Comparison of ENCODE assay signal across 33 cellular contexts in the genomic region with DNA sequence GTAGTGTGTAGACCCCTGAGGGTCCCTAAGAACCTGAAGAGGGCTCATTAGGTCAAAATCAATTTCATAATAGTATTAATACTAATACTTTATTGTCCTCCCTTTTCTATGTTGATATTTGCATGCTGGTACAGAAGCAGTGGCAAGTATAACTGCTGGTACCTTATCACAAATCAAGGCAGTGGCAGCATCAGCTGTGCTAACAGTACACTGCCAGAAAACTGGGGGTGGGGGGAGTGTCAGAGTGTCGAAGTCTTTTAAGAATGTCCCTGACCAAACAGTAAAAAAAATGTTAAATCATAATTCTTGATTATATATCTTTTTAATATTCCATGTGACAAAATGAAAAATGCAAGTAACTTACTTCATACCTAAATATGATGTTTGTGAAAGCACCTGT.
"Had no signal": no experiment of that assay in that cellular context is flagged by ENCODE, and none has a peak within 500 bp of the region (broad histone marks: within the 10 kb centered on the region; RNA-seq: fewer than 3 reads in every experiment).

No MANE protein-coding gene starts in this region.

- H3K36me3 ChIP-seq: adrenal gland, ascending aorta, brain microvascular endothelial cell, breast epithelium, cardiac muscle cell had no signal

- DNase-seq: activated effector memory CD4-positive, alpha-beta T cell treated with anti-CD3 and anti-CD28 coated beads, Interleukin-2, amount 50 U/mL, for 16 hours; activated effector memory CD4-positive, alpha-beta T cell treated with Interleukin-2 at 50 U/mL for 16 hours; activated gamma-delta T cell; activated gamma-delta T cell treated with Interleukin-2 at 50 U/mL for 16 hours; activated naive CD4-positive, alpha-beta T cell; activated naive CD4-positive, alpha-beta T cell treated with anti-CD3 and anti-CD28 coated beads for 36 hours; activated naive CD4-positive, alpha-beta T cell treated with anti-CD3 and anti-CD28 coated beads, Interleukin-2, amount 10 ng/mL, durations not matched to agents 7 days and 5 days; activated naive CD4-positive, alpha-beta T cell treated with anti-CD3 and anti-CD28 coated beads, Interleukin-2, amount 50 U/mL, for 16 hours; activated naive CD4-positive, alpha-beta T cell treated with Interleukin-2 at 50 U/mL for 16 hours; activated naive CD8-positive, alpha-beta T cell treated with anti-CD3 and anti-CD28 coated beads for 36 hours; activated naive CD8-positive, alpha-beta T cell treated with anti-CD3 and anti-CD28 coated beads, Interleukin-2, amount 10 ng/mL, durations not matched to agents 7 days and 5 days; activated naive CD8-positive, alpha-beta T cell treated with anti-CD3 and anti-CD28 coated beads, Interleukin-2, amount 50 U/mL, for 24 hours; activated T-cell treated with anti-CD3 and anti-CD28 coated beads, Interleukin-2, amount 50 U/mL, for 1 hour; activated T-cell treated with anti-CD3 and anti-CD28 coated beads, Interleukin-2, amount 50 U/mL, for 24 hours; activated T-cell treated with anti-CD3 and anti-CD28 coated beads, Interleukin-2, amount 50 U/mL, for 4 hours; activated T-cell treated with anti-CD3 and anti-CD28 coated beads, Interleukin-2, amount 50 U/mL, for 48 hours; activated T-cell treated with anti-CD3 and anti-CD28 coated beads, Interleukin-2, amount 50 U/mL, for 72 hours; adrenal gland; amniotic stem cell; amygdala; anterior cingulate cortex; aorta; brain microvascular endothelial cell; caudate nucleus; central memory CD4-positive, alpha-beta T cell; cerebellar nuclear complex had no signal

- H3K9me3 ChIP-seq: adrenal gland, ascending aorta, breast epithelium had no signal

- H3K4me1 ChIP-seq: adrenal gland, ascending aorta, breast epithelium had no signal

- H3K4me3 ChIP-seq: adrenal gland, ascending aorta, breast epithelium, cardiac muscle cell had no signal

- ATAC-seq: activated naive CD4-positive, alpha-beta T cell treated with anti-CD3 and anti-CD28 coated beads, Interleukin-2, amount 50 U/mL, for 72 hours; activated naive CD8-positive, alpha-beta T cell treated with anti-CD3 and anti-CD28 coated beads, Interleukin-2, amount 50 U/mL, for 24 hours; activated T-cell treated with anti-CD3 and anti-CD28 coated beads, Interleukin-2, amount 50 U/mL, for 4 hours; activated T-cell treated with anti-CD3 and anti-CD28 coated beads, Interleukin-2, amount 50 U/mL, for 72 hours; activated T-helper 17 cell treated with anti-CD3 and anti-CD28 coated beads, Interleukin-2, amount 50 U/mL, for 72 hours had no signal

- H3K27me3 ChIP-seq: adrenal gland, ascending aorta, brain microvascular endothelial cell, breast epithelium, cardiac muscle cell had no signal

- FAIRE-seq: astrocyte, bronchial epithelial cell had no signal

- H3K27ac ChIP-seq: adrenal gland, ascending aorta, brain microvascular endothelial cell, breast epithelium, cardiac muscle cell had no signal
